8 cellular contexts compared by ENCODE assay signal in genomic region chrX:15349046-15349445, GRCh38. TPM values are rescaled to one million over a fixed set of nuclear protein-coding genes. Genes with fewer than 3 reads are reported as not detected.
DNase-seq lines count a peak whose midpoint lies in the region; ATAC-seq and TF ChIP-seq lines count a peak whose summit lies in the region.

No MANE protein-coding gene starts in this region.

- no peaks in the 10 kb centered on the region for H3K9me3 Mint-ChIP-seq in type B pancreatic cell

- no peak overlapping the region for H3K9ac ChIP-seq in IMR-90 (ENCODE audit: low read depth, low read length)

- H3K4me2 ChIP-seq in IMR-90 (ENCODE audit: low read depth, low read length) = no peak overlapping the region

- H2AK5ac ChIP-seq in IMR-90 (ENCODE audit: low read depth, low read length) = no peak overlapping the region

- no peak overlapping the region for H3K23ac ChIP-seq in IMR-90 (ENCODE audit: low read depth, low read length)

- no peak overlapping the region for H2BK120ac ChIP-seq in IMR-90 (ENCODE audit: low read depth, low read length)

- H3K27ac Mint-ChIP-seq in type B pancreatic cell = no peak overlapping the region

- TF ChIP-seq POLR2A in IMR-90 (IDR thresholded peaks at IDR 0.05; ENCODE audit: low read depth, low read length) = no peak

- no peak overlapping the region for H2BK20ac ChIP-seq in IMR-90 (ENCODE audit: low read depth, low read length)

- no peak overlapping the region for H3K4me3 ChIP-seq in IMR-90 (ENCODE audit: insufficient read depth, low read depth, low read length)

- no peak overlapping the region for H2AK9ac ChIP-seq in IMR-90 (replicated peaks; ENCODE audit: low read depth, low read length, poor library complexity)

- H4K5ac ChIP-seq in IMR-90 (ENCODE audit: low read depth, low read length) = no peak overlapping the region

- no peaks in the 10 kb centered on the region for H4K20me1 ChIP-seq in IMR-90 (ENCODE audit: insufficient read depth, low read length)

- CTCF ChIA-PET in IMR-90 (lab: Yijun Ruan, JAX) = interaction anchor here (0.5 to 2.5 kb wide), 9 partner anchors 9 to 119 kb away, joined by 3 to 17 read pairs (median 4); no protein-coding TSS in a partner anchor

- H3K79me1 ChIP-seq in IMR-90 (ENCODE audit: low read depth in 1 of 2, low read length in 2 of 2) = no peaks in the 10 kb centered on the region

- H4K91ac ChIP-seq in IMR-90 (ENCODE audit: insufficient read depth, low read depth, low read length) = no peak overlapping the region

- no peaks in the 10 kb centered on the region for H3K9me1 ChIP-seq in IMR-90 (ENCODE audit: insufficient read depth, low read length)

- no peaks in the 10 kb centered on the region for H3K9me3 ChIP-seq in IMR-90 (ENCODE audit: control insufficient read depth, insufficient read depth, low read length)

- H3K18ac ChIP-seq in IMR-90 (ENCODE audit: low read depth, low read length) = no peak overlapping the region

- peak; percentile 77 for TF ChIP-seq RAD21 in IMR-90 (IDR thresholded peaks at IDR 0.05; ENCODE audit: low read length)

- H2BK5ac ChIP-seq in IMR-90 (ENCODE audit: low read depth, low read length, poor library complexity, severe bottlenecking) = no peak overlapping the region

- WGBS in IMR-90 (ENCODE audit: extremely low coverage in 2 of 2, insufficient read length in 1 of 2), 2 experiments = 40% methylated on average over 1 of the region's 2 CpGs; no CpG with 5 or more reads in 1 of the 2 experiments

- no peak overlapping the region for H2AFZ ChIP-seq in IMR-90 (replicated peaks; ENCODE audit: low read length, poor library complexity)

- H3K14ac ChIP-seq in IMR-90 (replicated peaks; ENCODE audit: low read depth, low read length) = no peak overlapping the region

- dilution Hi-C loops in IMR-90 (cut with HindIII; ENCODE audit: low sequenced_read_pairs, unreplicated experiment) = no loop called here

- no peak overlapping the region for H3K4ac ChIP-seq in IMR-90 (ENCODE audit: low read depth, low read length)

- peak; percentile 6 for DNase-seq in stimulated activated CD4-positive, alpha-beta T cell treated with anti-CD3 and anti-CD28 coated beads, Interleukin-4, amount 100 ng/mL, for 24 hours
- no peak for DNase-seq in stimulated activated CD4-positive, alpha-beta T cell treated with anti-CD3 and anti-CD28 coated beads, Interleukin-4, amount 100 ng/mL, for 4 hours
- DNase-seq in IMR-90 (peak; percentile 73), NOMO-1 treated with dmso at 0.1 percent for 144 hours (lab: John Stamatoyannopoulos, UW; ENCODE audit: unreplicated experiment) (peak; percentile 9), left colon (peak in 1 of 2 donors; percentile 9), type B pancreatic cell (ENCODE audit: extremely low spot score, unreplicated experiment) (no peak)
- DNase-seq in central memory CD4-positive, alpha-beta T cell = peak; percentile 14

- H3K4me3 Mint-ChIP-seq in type B pancreatic cell = no peak overlapping the region

- POLR2A ChIA-PET in IMR-90 (lab: Charles Lee; ENCODE audit: unreplicated experiment) = no interaction called here

- no peak overlapping the region for H3K56ac ChIP-seq in IMR-90 (ENCODE audit: extremely low read depth, insufficient read depth, low read length)

- BruUV-seq in IMR-90 (replicated peaks; lab: Mats Ljungman, UMichigan) = no TSS peak

- no peaks in the 10 kb centered on the region for H3K36me3 ChIP-seq in IMR-90 (ENCODE audit: control insufficient read depth, insufficient read depth, low read length)

- H3K4me1 Mint-ChIP-seq in type B pancreatic cell (ENCODE audit: unreplicated experiment) = peaks cover 13% of the 10 kb centered on the region

- TF ChIP-seq CTCF in IMR-90 (conservative IDR thresholded peaks at IDR 0.05; ENCODE audit: low read depth, low read length) (peak; percentile 66), type B pancreatic cell (conservative IDR thresholded peaks at IDR 0.05) (peak; percentile 82)

- H3K27ac ChIP-seq in IMR-90 (ENCODE audit: insufficient read depth, low read length) = no peak overlapping the region

- peaks cover 4% of the 10 kb centered on the region for H3K27me3 Mint-ChIP-seq in type B pancreatic cell

- H2BK15ac ChIP-seq in IMR-90 (ENCODE audit: low read depth, low read length) = no peak overlapping the region

- ATAC-seq in IMR-90 (ENCODE audit: low read depth) (peak; percentile 90), left colon (peak; percentile 77), GM21786 (IDR thresholded peaks at IDR 0.05; ENCODE audit: unreplicated experiment) (no peak)

- no peaks in the 10 kb centered on the region for H3K4me1 ChIP-seq in IMR-90 (ENCODE audit: control insufficient read depth, insufficient read depth, low read length)

- H3K36me3 Mint-ChIP-seq in type B pancreatic cell = no peaks in the 10 kb centered on the region

- in situ Hi-C loops in IMR-90 (cut with MboI; ENCODE audit: low sequenced_read_pairs) = loop anchor here (5.0 to 10.0 kb wide), 2 partner anchors 118 to 216 kb away; no protein-coding TSS in a partner anchor

- intact Hi-C loops in IMR-90 (cut with micrococcal nuclease) (loop anchor here (1.0 to 10.0 kb wide), 3 partner anchors 119 to 326 kb away; no protein-coding TSS in a partner anchor), left colon (cut with DNase I, micrococcal nuclease) (loop anchor here in 1 of 2 donors (10.0 kb wide), 1 partner anchor 216 kb away; no protein-coding TSS in a partner anchor)

- no peak overlapping the region for H4K8ac ChIP-seq in IMR-90 (ENCODE audit: low read depth in 2 of 2, low read length in 2 of 2)

- H3K27me3 ChIP-seq in IMR-90 (ENCODE audit: control insufficient read depth, insufficient read depth, low read length) = peaks cover 4% of the 10 kb centered on the region; the same call in 1 of the 2 replicates

TF ChIP-seq in IMR-90, 13 proteins besides CTCF, POLR2A, EP300 and RAD21:
- TF ChIP-seq MAZ (IDR thresholded peaks at IDR 0.05; ENCODE audit: borderline replicate concordance, low read depth, low read length) (no peak), SMC3 (IDR thresholded peaks at IDR 0.05; ENCODE audit: low read depth, low read length) (peak; percentile 73)

RNA-seq across cellular contexts. Expression of gene PIGA, which starts 13.7 kb away (rescaled TPM):
- 9.1 and 10.3 TPM in 2 replicates for total RNA-seq in IMR-90 (2012; rRNA removed)
- 3.1 and 3.4 TPM in 2 replicates for polyA plus RNA-seq in IMR-90 (2012; rRNA removed)
- polyA plus RNA-seq in IMR-90 (2012; cell fraction: cytosol; rRNA removed) = 0.37 and 0.66 TPM in 2 replicates
- 1.1 and 14.3 TPM in 2 replicates for polyA plus RNA-seq in IMR-90 (2012; cell fraction: nucleus; rRNA removed; ENCODE audit: low replicate concordance)
- 10 to 100 TPM; 12.3 to 14.9 TPM for total RNA-seq in left colon
- total RNA-seq in type B pancreatic cell (ENCODE audit: low replicate concordance) = 17.2 and 34.6 TPM in 2 replicates

RNA-seq across cellular contexts. Expression of gene ASB11, which starts 33.6 kb away (rescaled TPM):
- total RNA-seq in IMR-90 (2012; rRNA removed) = not detected in 2 replicates
- polyA plus RNA-seq in IMR-90 (2012; rRNA removed) = not detected in 2 replicates
- polyA plus RNA-seq in IMR-90 (2012; cell fraction: cytosol; rRNA removed) = not detected in 2 replicates
- polyA plus RNA-seq in IMR-90 (2012; cell fraction: nucleus; rRNA removed; ENCODE audit: low replicate concordance) = not detected in 2 replicates
- under 1 TPM; 0.12 to 0.17 TPM for total RNA-seq in left colon
- total RNA-seq in type B pancreatic cell (ENCODE audit: low replicate concordance) = 0.14 TPM in 1 of 2 replicates, not detected in the other

RNA-seq across cellular contexts. Expression of gene VEGFD, which starts 35.2 kb away (rescaled TPM):
- total RNA-seq in IMR-90 (2012; rRNA removed) (under 0.01 and 0.18 TPM in 2 replicates), left colon (1 to 10 TPM; 1.1 to 3.9 TPM), type B pancreatic cell (ENCODE audit: low replicate concordance) (0.83 and 20.5 TPM in 2 replicates)
- polyA plus RNA-seq in IMR-90 (2012; rRNA removed) = 0.13 and 0.19 TPM in 2 replicates
- polyA plus RNA-seq in IMR-90 (2012; cell fraction: cytosol; rRNA removed) = 0.14 and 0.20 TPM in 2 replicates
- 0.16 and 0.72 TPM in 2 replicates for polyA plus RNA-seq in IMR-90 (2012; cell fraction: nucleus; rRNA removed; ENCODE audit: low replicate concordance)

Comparison
In these comparisons a context has a peak if more than half of its experiments do, and no peak if none do; other contexts are left out.
1. DNase-seq: peak in stimulated activated CD4-positive, alpha-beta T cell treated with anti-CD3 and anti-CD28 coated beads, Interleukin-4, amount 100 ng/mL, for 24 hours (single experiment), IMR-90 (single experiment), NOMO-1 treated with dmso at 0.1 percent for 144 hours (single experiment) and central memory CD4-positive, alpha-beta T cell (single experiment); none in stimulated activated CD4-positive, alpha-beta T cell treated with anti-CD3 and anti-CD28 coated beads, Interleukin-4, amount 100 ng/mL, for 4 hours (0 of 2) and type B pancreatic cell (single experiment).